In the genomic region with DNA sequence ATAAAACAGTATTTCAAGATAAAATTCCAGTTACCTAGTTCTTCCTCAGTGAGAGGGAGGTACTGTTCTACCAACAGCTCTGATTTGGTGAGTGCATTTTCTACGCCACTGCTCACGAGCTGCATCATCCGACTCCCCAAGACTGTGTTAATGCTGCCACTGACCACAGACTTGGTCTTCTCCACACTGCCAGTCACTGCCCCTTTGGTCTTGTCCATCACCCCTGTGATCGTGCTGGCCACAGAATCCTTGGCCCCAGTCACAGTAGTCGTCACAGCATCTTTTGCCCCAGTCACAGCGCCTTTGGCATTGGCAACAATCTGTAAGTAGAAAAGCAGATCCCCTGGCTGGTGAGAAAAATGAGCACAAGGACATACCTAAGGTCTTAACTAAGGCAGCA, we compare ENCODE assay signal across 16 cellular contexts.
"Had no signal": no experiment of that assay in that cellular context is flagged by ENCODE, and none has a peak within 500 bp of the region (broad histone marks: within the 10 kb centered on the region; RNA-seq: fewer than 3 reads in every experiment).

No MANE protein-coding gene starts in this region.

- H3K36me3 ChIP-seq: neutrophil, uterus had no signal

- H3K27me3 Mint-ChIP-seq: naive thymus-derived CD8-positive, alpha-beta T cell had no signal

- H3K4me1 ChIP-seq: uterus had no signal

- ATAC-seq: mucosa of descending colon; naive thymus-derived CD8-positive, alpha-beta T cell; stimulated activated effector memory CD8-positive, alpha-beta T cell treated with anti-CD3 and anti-CD28 coated beads, Interleukin-12 subunit alpha, Interleukin-12 subunit beta, amount 100 ng/mL, for 72 hours; stimulated activated naive CD8-positive, alpha-beta T cell treated with anti-CD3 and anti-CD28 coated beads, Interleukin-15, Interleukin-2, amounts not matched to agents 100 U/mL and 50 U/mL, for 24 hours had no signal

- H3K27ac ChIP-seq: dorsolateral prefrontal cortex, esophagus muscularis mucosa, neutrophil, tibial artery, upper lobe of left lung, uterus had no signal

- H3K4me3 ChIP-seq: dorsolateral prefrontal cortex, esophagus muscularis mucosa, mucosa of descending colon, right atrium auricular region, tibial artery, upper lobe of left lung, uterus had no signal

- H3K27me3 ChIP-seq: dorsolateral prefrontal cortex, esophagus muscularis mucosa, neutrophil, right atrium auricular region, tibial artery, upper lobe of left lung, uterus had no signal

- H3K9me3 ChIP-seq: esophagus muscularis mucosa, mucosa of descending colon, neutrophil, right atrium auricular region, tibial artery, upper lobe of left lung, uterus had no signal

- H3K4me3 Mint-ChIP-seq: stimulated activated effector memory CD8-positive, alpha-beta T cell treated with anti-CD3 and anti-CD28 coated beads, Interleukin-12 subunit alpha, Interleukin-12 subunit beta, amount 100 ng/mL, for 72 hours had no signal

- DNase-seq: cortex of kidney; dorsolateral prefrontal cortex; effector CD8-positive, alpha-beta T cell; mammary epithelial cell; mucosa of descending colon; naive thymus-derived CD8-positive, alpha-beta T cell; stimulated activated CD4-positive, alpha-beta T cell treated with anti-CD3 and anti-CD28 coated beads, Interleukin-4, amount 100 ng/mL, for 1 hour; stimulated activated CD8-positive, alpha-beta memory T cell treated with anti-CD3 and anti-CD28 coated beads, Interleukin-4, amount 100 ng/mL, for 48 hours; stimulated activated naive CD8-positive, alpha-beta T cell treated with anti-CD3 and anti-CD28 coated beads, Interleukin-15, Interleukin-2, amounts not matched to agents 100 U/mL and 50 U/mL, for 24 hours; tibial artery; upper lobe of left lung; uterus had no signal

- H3K9me3 Mint-ChIP-seq: naive thymus-derived CD8-positive, alpha-beta T cell; stimulated activated effector memory CD8-positive, alpha-beta T cell treated with anti-CD3 and anti-CD28 coated beads, Interleukin-12 subunit alpha, Interleukin-12 subunit beta, amount 100 ng/mL, for 72 hours had no signal
